19 cellular contexts compared by ENCODE assay signal in genomic region chr3:177862962-177863491, GRCh38.
DNase-seq lines count a peak whose midpoint lies in the region; ATAC-seq and TF ChIP-seq lines count a peak whose summit lies in the region.
"Had no signal": no experiment of that assay in that cellular context is flagged by ENCODE, and none has a peak within 500 bp of the region (broad histone marks: within the 10 kb centered on the region; RNA-seq: fewer than 3 reads in every experiment).

No MANE protein-coding gene starts in this region.

- peaks cover 43% of the 10 kb centered on the region for H3K9me3 Mint-ChIP-seq in WTC11

- no peaks in the 10 kb centered on the region for H3K36me3 ChIP-seq in DND-41 (ENCODE audit: insufficient read depth, low read length)
- no peaks in the 10 kb centered on the region for H3K36me3 ChIP-seq in fibroblast of lung (ENCODE audit: control insufficient read depth, insufficient read depth, low read length)
- H3K36me3 ChIP-seq in upper lobe of left lung, result no peaks in the 10 kb centered on the region
- no peaks in the 10 kb centered on the region for H3K36me3 ChIP-seq in aorta (ENCODE audit: control insufficient read depth in 1 of 2, insufficient read depth in 2 of 2, low read length in 1 of 2)

- H3K27ac Mint-ChIP-seq in WTC11, result no peak overlapping the region
- H3K27ac Mint-ChIP-seq: B cell; CD4-positive, alpha-beta T cell; CD8-positive, alpha-beta T cell had no signal

- no peak for TF ChIP-seq POLR2A in upper lobe of left lung (IDR thresholded peaks at IDR 0.05)

- no peaks in the 10 kb centered on the region for H3K27me3 ChIP-seq in DND-41 (ENCODE audit: insufficient read depth, low read length, poor library complexity)
- H3K27me3 ChIP-seq in fibroblast of lung (ENCODE audit: control insufficient read depth, insufficient read depth, low read length), result no peaks in the 10 kb centered on the region
- H3K27me3 ChIP-seq in upper lobe of left lung, result no peaks in the 10 kb centered on the region
- no peaks in the 10 kb centered on the region for H3K27me3 ChIP-seq in aorta (ENCODE audit: control insufficient read depth in 1 of 2, insufficient read depth in 2 of 2, low read length in 1 of 2)
- H3K27me3 ChIP-seq: BLaER1 treated with 17β-estradiol and CSF1 and Interleukin-3, amounts not matched to agents 10 nM and 100 nM had no signal

- H3K4me3 ChIP-seq in DND-41 (ENCODE audit: low read depth in 1 of 2, low read length in 2 of 2) (no peak overlapping the region), fibroblast of lung (replicated peaks in 1 of 4; ENCODE audit: control extremely low read depth in 1 of 4, insufficient read depth in 1 of 4, low read depth in 3 of 4, low read length in 4 of 4) (no peak overlapping the region), upper lobe of left lung (no peak overlapping the region), aorta (ENCODE audit: low read length in 2 of 2) (no peak overlapping the region)
- H3K4me3 ChIP-seq: BLaER1 treated with 17β-estradiol and CSF1 and Interleukin-3, amounts not matched to agents 10 nM and 100 nM had no signal

- no peak overlapping the region for H3K27ac ChIP-seq in DND-41 (ENCODE audit: low read length)
- H3K27ac ChIP-seq in fibroblast of lung (ENCODE audit: insufficient read depth, low read length), result no peak overlapping the region
- H3K27ac ChIP-seq in upper lobe of left lung, result no peak overlapping the region
- no peak overlapping the region for H3K27ac ChIP-seq in aorta (ENCODE audit: low read depth in 1 of 2, low read length in 2 of 2)
- H3K27ac ChIP-seq: BLaER1 treated with 17β-estradiol and CSF1 and Interleukin-3, amounts not matched to agents 10 nM and 100 nM; C4-2B had no signal

- POLR2A ChIA-PET in WTC11 (lab: Charles Lee), result no interaction called here

- H3K9me3 ChIP-seq in DND-41 (ENCODE audit: insufficient read depth, low read length, severe bottlenecking), result peaks cover 6% of the 10 kb centered on the region
- no peaks in the 10 kb centered on the region for H3K9me3 ChIP-seq in fibroblast of lung (ENCODE audit: control insufficient read depth, insufficient read depth, low read depth, low read length)
- peaks cover 0 to 13% (median 7%) of the 10 kb centered on the region in 4 donors for H3K9me3 ChIP-seq in upper lobe of left lung
- no peaks in the 10 kb centered on the region for H3K9me3 ChIP-seq in aorta (ENCODE audit: control insufficient read depth, low read length)

- intact Hi-C loops in aorta (cut with DNase I), result no loop called here

- H4K20me1 ChIP-seq in DND-41 (ENCODE audit: insufficient read depth, low read length) (no peaks in the 10 kb centered on the region), fibroblast of lung (ENCODE audit: control insufficient read depth, extremely low read depth, insufficient read depth, low read length) (no peaks in the 10 kb centered on the region)
- H4K20me1 ChIP-seq: BLaER1 treated with 17β-estradiol and CSF1 and Interleukin-3, amounts not matched to agents 10 nM and 100 nM had no signal

- H3K4me1 ChIP-seq in DND-41 (ENCODE audit: insufficient read depth, low read length) (no peaks in the 10 kb centered on the region), fibroblast of lung (ENCODE audit: control insufficient read depth, extremely low read depth, insufficient read depth, low read length) (no peaks in the 10 kb centered on the region), upper lobe of left lung (no peaks in the 10 kb centered on the region), aorta (ENCODE audit: control insufficient read depth in 1 of 2, insufficient read depth in 2 of 2, low read length in 2 of 2) (no peaks in the 10 kb centered on the region)
- H3K4me1 ChIP-seq: BLaER1 treated with 17β-estradiol and CSF1 and Interleukin-3, amounts not matched to agents 10 nM and 100 nM; Caco-2 had no signal

- peaks cover 4% of the 10 kb centered on the region; the same call in 1 of the 2 replicates for H3K4me1 Mint-ChIP-seq in WTC11
- H3K4me1 Mint-ChIP-seq: B cell had no signal

- DNase-seq in DND-41 (no peak), WTC11 (ENCODE audit: low spot score) (no peak), fibroblast of lung (ENCODE audit: low read depth in 2 of 2) (no peak), islet precursor cell (peak; percentile 67), upper lobe of left lung (no peak), SHP77 (lab: John Stamatoyannopoulos, UW) (no peak), aorta (no peak)
- DNase-seq in stimulated activated CD8-positive, alpha-beta memory T cell treated with anti-CD3 and anti-CD28 coated beads, Interleukin-4, amount 100 ng/mL, for 48 hours, result no peak
- DNase-seq: 8988T; AML-193; Caco-2; Calu3; CD4-positive, alpha-beta T cell; CD8-positive, alpha-beta T cell; DMS79; GF-D8 had no signal

- H3K4me3 Mint-ChIP-seq in WTC11, result no peak overlapping the region
- H3K4me3 Mint-ChIP-seq: B cell; CD4-positive, alpha-beta T cell; CD8-positive, alpha-beta T cell had no signal

- no peak overlapping the region for H2AFZ ChIP-seq in DND-41 (ENCODE audit: low read depth, low read length)
- H2AFZ ChIP-seq in fibroblast of lung (ENCODE audit: low read length), result no peak overlapping the region

- H3K4me2 ChIP-seq in DND-41 (ENCODE audit: insufficient read depth, low read length) (no peak overlapping the region), fibroblast of lung (ENCODE audit: extremely low read depth, insufficient read depth, low read length) (no peak overlapping the region)
- H3K4me2 ChIP-seq: BLaER1 treated with 17β-estradiol and CSF1 and Interleukin-3, amounts not matched to agents 10 nM and 100 nM had no signal

- H3K79me2 ChIP-seq in DND-41 (ENCODE audit: insufficient read depth, low read length), result no peaks in the 10 kb centered on the region
- H3K79me2 ChIP-seq in fibroblast of lung (ENCODE audit: control insufficient read depth, insufficient read depth, low read length), result no peaks in the 10 kb centered on the region

- H3K9ac ChIP-seq in DND-41 (ENCODE audit: low read depth, low read length) (no peak overlapping the region), fibroblast of lung (ENCODE audit: insufficient read depth, low read length) (peak overlapping the region; percentile 16)
- H3K9ac ChIP-seq: BLaER1 treated with 17β-estradiol and CSF1 and Interleukin-3, amounts not matched to agents 10 nM and 100 nM had no signal

- no peaks in the 10 kb centered on the region; the same call in none of the 2 replicates for H3K27me3 Mint-ChIP-seq in WTC11 (ENCODE audit: low read depth)
- H3K27me3 Mint-ChIP-seq: CD4-positive, alpha-beta T cell had no signal

- CTCF ChIA-PET in WTC11 (lab: Charles Lee), result no interaction called here

- H3K36me3 Mint-ChIP-seq in WTC11, result peaks cover 3% of the 10 kb centered on the region; the same call in 1 of the 2 replicates

- ATAC-seq in DND-41 (ENCODE audit: insufficient read depth, low read depth) (peak; percentile 22; the same call in 1 of the 3 replicates), WTC11 (peak; percentile 65; the same call in 1 of the 2 replicates), upper lobe of left lung (ENCODE audit: low FRiP score in 2 of 2) (no peak), aorta (ENCODE audit: low FRiP score) (no peak)
- ATAC-seq: CD8-positive, alpha-beta T cell had no signal

- no peak for TF ChIP-seq EP300 in upper lobe of left lung (IDR thresholded peaks at IDR 0.05)

- TF ChIP-seq CTCF in DND-41 (IDR thresholded peaks at IDR 0.05; ENCODE audit: borderline replicate concordance, extremely low read depth, low read length, poor library complexity, severe bottlenecking), result no peak
- no peak for TF ChIP-seq CTCF in WTC11 (IDR thresholded peaks at IDR 0.05)
- no peak for TF ChIP-seq CTCF in fibroblast of lung (conservative IDR thresholded peaks at IDR 0.05 in 1 of 2, IDR thresholded peaks at IDR 0.05 in 1 of 2; ENCODE audit: low read depth in 1 of 2, low read length in 2 of 2)
- no peak for TF ChIP-seq CTCF in upper lobe of left lung (IDR thresholded peaks at IDR 0.05)

TF ChIP-seq in WTC11, 78 proteins besides CTCF, POLR2A, EP300 and RAD21 (continues in another document):
- TF ChIP-seq OVOL2 (CRISPR knock-in tag; IDR thresholded peaks at IDR 0.05; ENCODE audit: borderline replicate concordance), result no peak
- TF ChIP-seq MXD4 (CRISPR knock-in tag; IDR thresholded peaks at IDR 0.05; ENCODE audit: borderline replicate concordance), result no peak
- TF ChIP-seq SMAD3 (CRISPR knock-in tag; IDR thresholded peaks at IDR 0.05; ENCODE audit: borderline replicate concordance), result no peak
- no peak for TF ChIP-seq ERG (CRISPR knock-in tag; IDR thresholded peaks at IDR 0.05)
- TF ChIP-seq NR1H2 (CRISPR knock-in tag; IDR thresholded peaks at IDR 0.05), result no peak
- TF ChIP-seq RELA (CRISPR knock-in tag; IDR thresholded peaks at IDR 0.05; ENCODE audit: borderline replicate concordance), result no peak
- no peak for TF ChIP-seq ZNF396 (CRISPR knock-in tag; IDR thresholded peaks at IDR 0.05; ENCODE audit: borderline replicate concordance)
- no peak for TF ChIP-seq KAT7 (CRISPR knock-in tag; IDR thresholded peaks at IDR 0.05; ENCODE audit: borderline replicate concordance)
- no peak for TF ChIP-seq ZNF425 (CRISPR knock-in tag; conservative IDR thresholded peaks at IDR 0.05)

Comparison
In these comparisons a context has a peak if more than half of its experiments do, and no peak if none do; other contexts are left out.
1. ATAC-seq: peak in DND-41 (single experiment) and WTC11 (single experiment); none in upper lobe of left lung (0 of 2) and aorta (single experiment).